In genomic region chr4:32087211-32087610, GRCh38 we compare ENCODE assay signal across 25 cellular contexts.
"Had no signal": no experiment of that assay in that cellular context is flagged by ENCODE, and none has a peak within 500 bp of the region (broad histone marks: within the 10 kb centered on the region; RNA-seq: fewer than 3 reads in every experiment).

No MANE protein-coding gene starts in this region.

- H2AFZ ChIP-seq: PC-9 had no signal

- H3K27me3 ChIP-seq: Peyer's patch, SJSA1 had no signal

- H3K4me2 ChIP-seq: KMS-11, PC-9 had no signal

- H3K36me3 ChIP-seq: Peyer's patch, SJSA1 had no signal

- H3K9me3 ChIP-seq: Peyer's patch, SJSA1 had no signal

- H3K4me3 ChIP-seq: PC-9, Peyer's patch, SJSA1, SK-N-MC had no signal

- H3K27ac ChIP-seq: KMS-11, PC-9, Peyer's patch, SJSA1, SK-N-MC had no signal

- DNase-seq: IMR-90; Kasumi-1; MV-4-11; NCI-H1048; NCI-H1105; NCI-H1417; NCI-H1436 treated with DMSO at 0.1 percent for 48 hours; NCI-H1694; NCI-H1930; NCI-H2081; NCI-H2107; NCI-H2227 treated with DMSO at 0.1 percent for 48 hours; NCI-H524; NCI-H526 treated with DMSO at 0.1 percent for 48 hours; NCI-H774; NK-92 treated with Interleukin-12 subunit alpha and Interleukin-12 subunit beta, amount 100 ng/mL, for 24 hours; OCI-M1; PC-9; Peyer's patch; SHP77 treated with DMSO at 0.1 percent for 48 hours; SW 1271; T-cell had no signal

- H3K9ac ChIP-seq: KMS-11 had no signal
